33 cellular contexts compared by ENCODE assay signal in genomic region chr3:43675593-43675992, GRCh38.
"Had no signal": no experiment of that assay in that cellular context is flagged by ENCODE, and none has a peak within 500 bp of the region (broad histone marks: within the 10 kb centered on the region; RNA-seq: fewer than 3 reads in every experiment).

No MANE protein-coding gene starts in this region.

- FAIRE-seq: astrocyte, bronchial epithelial cell had no signal

- H3K27ac ChIP-seq: adrenal gland, ascending aorta, body of pancreas, brain microvascular endothelial cell, breast epithelium, cardiac muscle cell had no signal

- H3K9me3 ChIP-seq: adrenal gland, ascending aorta, body of pancreas, breast epithelium had no signal

- ATAC-seq: activated naive CD4-positive, alpha-beta T cell treated with anti-CD3 and anti-CD28 coated beads, Interleukin-2, amount 50 U/mL, for 72 hours; activated naive CD8-positive, alpha-beta T cell treated with anti-CD3 and anti-CD28 coated beads, Interleukin-2, amount 50 U/mL, for 24 hours; activated T-cell treated with anti-CD3 and anti-CD28 coated beads, Interleukin-2, amount 50 U/mL, for 4 hours; activated T-cell treated with anti-CD3 and anti-CD28 coated beads, Interleukin-2, amount 50 U/mL, for 72 hours; activated T-helper 17 cell treated with anti-CD3 and anti-CD28 coated beads, Interleukin-2, amount 50 U/mL, for 72 hours; body of pancreas had no signal

- H3K27me3 ChIP-seq: adrenal gland, ascending aorta, body of pancreas, brain microvascular endothelial cell, breast epithelium, cardiac muscle cell had no signal

- H3K4me1 ChIP-seq: adrenal gland, ascending aorta, body of pancreas, breast epithelium had no signal

- DNase-seq: activated effector memory CD4-positive, alpha-beta T cell treated with anti-CD3 and anti-CD28 coated beads, Interleukin-2, amount 50 U/mL, for 16 hours; activated effector memory CD4-positive, alpha-beta T cell treated with Interleukin-2 at 50 U/mL for 16 hours; activated gamma-delta T cell; activated gamma-delta T cell treated with Interleukin-2 at 50 U/mL for 16 hours; activated naive CD4-positive, alpha-beta T cell; activated naive CD4-positive, alpha-beta T cell treated with anti-CD3 and anti-CD28 coated beads for 36 hours; activated naive CD4-positive, alpha-beta T cell treated with anti-CD3 and anti-CD28 coated beads, Interleukin-2, amount 10 ng/mL, durations not matched to agents 7 days and 5 days; activated naive CD4-positive, alpha-beta T cell treated with anti-CD3 and anti-CD28 coated beads, Interleukin-2, amount 50 U/mL, for 16 hours; activated naive CD4-positive, alpha-beta T cell treated with Interleukin-2 at 50 U/mL for 16 hours; activated naive CD8-positive, alpha-beta T cell treated with anti-CD3 and anti-CD28 coated beads for 36 hours; activated naive CD8-positive, alpha-beta T cell treated with anti-CD3 and anti-CD28 coated beads, Interleukin-2, amount 10 ng/mL, durations not matched to agents 7 days and 5 days; activated naive CD8-positive, alpha-beta T cell treated with anti-CD3 and anti-CD28 coated beads, Interleukin-2, amount 50 U/mL, for 24 hours; activated T-cell treated with anti-CD3 and anti-CD28 coated beads, Interleukin-2, amount 50 U/mL, for 1 hour; activated T-cell treated with anti-CD3 and anti-CD28 coated beads, Interleukin-2, amount 50 U/mL, for 24 hours; activated T-cell treated with anti-CD3 and anti-CD28 coated beads, Interleukin-2, amount 50 U/mL, for 4 hours; activated T-cell treated with anti-CD3 and anti-CD28 coated beads, Interleukin-2, amount 50 U/mL, for 72 hours; adrenal gland; amniotic stem cell; amygdala; anterior cingulate cortex; aorta; body of pancreas; brain microvascular endothelial cell; caudate nucleus; central memory CD4-positive, alpha-beta T cell; cerebellar nuclear complex had no signal

- H3K36me3 ChIP-seq: adrenal gland, ascending aorta, brain microvascular endothelial cell, breast epithelium, cardiac muscle cell had no signal

- H3K4me3 ChIP-seq: adrenal gland, ascending aorta, body of pancreas, breast epithelium, cardiac muscle cell had no signal
